Comparison of ENCODE assay signal across 31 cellular contexts in the genomic region with DNA sequence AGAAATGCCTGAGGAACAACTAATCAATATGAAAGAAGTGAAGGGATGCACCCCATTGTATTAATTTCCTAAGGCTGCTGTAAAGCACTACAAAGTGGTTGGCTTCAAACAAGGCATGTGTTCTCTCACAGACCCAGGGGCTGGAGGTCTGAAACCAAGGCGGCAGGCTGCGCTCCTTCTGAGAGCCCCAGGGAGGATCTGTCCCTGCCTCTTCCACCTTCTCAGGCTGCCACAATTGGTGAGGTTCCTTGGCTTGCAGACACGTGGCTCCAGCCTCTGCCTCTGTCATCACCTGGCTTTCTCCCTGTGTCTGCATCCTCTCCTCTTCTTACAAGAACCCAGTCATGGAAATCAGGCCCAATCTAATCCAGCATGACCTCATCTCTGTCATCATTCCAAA.
DNase-seq lines count a peak whose midpoint lies in the region; FAIRE-seq and TF ChIP-seq lines count a peak whose summit lies in the region.
"Had no signal": no experiment of that assay in that cellular context is flagged by ENCODE, and none has a peak within 500 bp of the region (broad histone marks: within the 10 kb centered on the region; RNA-seq: fewer than 3 reads in every experiment).

No MANE protein-coding gene starts in this region.

- H3K4me1 ChIP-seq in left ventricle myocardium inferior: peaks cover 25% of the 10 kb centered on the region
- peaks cover 37 to 54% of the 10 kb centered on the region in 2 donors for H3K4me1 ChIP-seq in kidney (ENCODE audit: control insufficient read depth in 1 of 2, insufficient read depth in 1 of 2, low read depth in 1 of 2, low read length in 2 of 2)
- H3K4me1 ChIP-seq in parathyroid adenoma: peaks cover 64% of the 10 kb centered on the region
- H3K4me1 ChIP-seq in vagina: peaks cover 11% of the 10 kb centered on the region

- no peak overlapping the region for H3K9ac ChIP-seq in kidney (ENCODE audit: low read length in 2 of 2)
- H3K9ac ChIP-seq in parathyroid adenoma: no peak overlapping the region

- no peak for FAIRE-seq in kidney (lab: Jason Lieb, UNC)
- FAIRE-seq: TTC549 had no signal

- intact Hi-C loops in left ventricle myocardium inferior (cut with micrococcal nuclease) (no loop called here), cardiac septum (cut with DNase I) (loop anchor here (10.0 kb wide), 1 partner anchor 137 kb away; no protein-coding TSS in a partner anchor), kidney (cut with DNase I) (no loop called here), vagina (cut with DNase I) (no loop called here)

- H3K79me2 ChIP-seq in parathyroid adenoma: no peaks in the 10 kb centered on the region

- peak overlapping the region; percentile 55 for H2AFZ ChIP-seq in parathyroid adenoma

- H3K36me3 ChIP-seq in left ventricle myocardium inferior (no peaks in the 10 kb centered on the region), kidney (ENCODE audit: control insufficient read depth in 1 of 2, insufficient read depth in 2 of 2, low read length in 2 of 2) (no peaks in the 10 kb centered on the region), parathyroid adenoma (ENCODE audit: control insufficient read depth, insufficient read depth, low read length) (no peaks in the 10 kb centered on the region), vagina (no peaks in the 10 kb centered on the region)

- no peak overlapping the region for H3K4me2 ChIP-seq in parathyroid adenoma (ENCODE audit: low read length)

- DNase-seq in left ventricle myocardium inferior (no peak), cardiac septum (ENCODE audit: low spot score) (no peak), kidney (no peak), HuH-7 (ENCODE audit: low spot score) (no peak), SKM-1 treated with dmso at 0.1 percent for 144 hours (lab: John Stamatoyannopoulos, UW; ENCODE audit: unreplicated experiment) (no peak), vagina (ENCODE audit: extremely low spot score in 2 of 2) (no peak)
- no peak for DNase-seq in stimulated activated CD4-positive, alpha-beta T cell treated with anti-CD3 and anti-CD28 coated beads, Interleukin-1b, Interleukin-23, amount 100 ng/mL, for 48 hours
- DNase-seq: ACHN; activated CD4-positive, alpha-beta T cell treated with anti-CD3 and anti-CD28 coated beads for 1 hour; activated CD8-positive, alpha-beta memory T cell treated with anti-CD3 and anti-CD28 coated beads for 24 hours; activated naive CD4-positive, alpha-beta T cell treated with anti-CD3 and anti-CD28 coated beads, Interleukin-2, amount 10 ng/mL, durations not matched to agents 7 days and 5 days; activated T-cell treated with anti-CD3 and anti-CD28 coated beads, Interleukin-2, amount 50 U/mL, for 48 hours; C1 segment of cervical spinal cord; central memory CD4-positive, alpha-beta T cell; dorsolateral prefrontal cortex; H9; heart left ventricle; KBM-7; left colon; MV-4-11; natural killer cell; NCI-H1694; NCI-H226; NCI-H748 treated with DMSO at 0.1 percent for 48 hours; OCI-M1; SHP77 treated with DMSO at 0.1 percent for 48 hours; stimulated activated CD4-positive, alpha-beta T cell treated with anti-CD3 and anti-CD28 coated beads, Interleukin-12 subunit alpha, Interleukin-12 subunit beta, amount 100 ng/mL, for 4 hours; stimulated activated naive CD8-positive, alpha-beta T cell treated with anti-CD3 and anti-CD28 coated beads, Interleukin-15, amount 100 ng/mL, for 72 hours; T-cell had no signal

- H3K27ac ChIP-seq in left ventricle myocardium inferior (replicated peaks): peak overlapping the region; percentile 19
- H3K27ac ChIP-seq in kidney (ENCODE audit: low read depth in 2 of 2, low read length in 2 of 2): peak overlapping the region; percentile 90 to 94
- H3K27ac ChIP-seq in parathyroid adenoma: peak overlapping the region; percentile 99
- no peak overlapping the region for H3K27ac ChIP-seq in vagina
- H3K27ac ChIP-seq: dorsolateral prefrontal cortex had no signal

- TF ChIP-seq CTCF in left ventricle myocardium inferior (IDR thresholded peaks at IDR 0.05; ENCODE audit: borderline replicate concordance) (no peak), kidney (IDR thresholded peaks at IDR 0.05; ENCODE audit: borderline replicate concordance, extremely low read depth, insufficient read depth) (no peak), parathyroid adenoma (IDR thresholded peaks at IDR 0.05) (no peak), vagina (IDR thresholded peaks at IDR 0.05) (no peak)

- no peaks in the 10 kb centered on the region for H3K27me3 ChIP-seq in left ventricle myocardium inferior (ENCODE audit: low read depth)
- H3K27me3 ChIP-seq in parathyroid adenoma (ENCODE audit: control insufficient read depth, insufficient read depth, low read length): no peaks in the 10 kb centered on the region
- no peaks in the 10 kb centered on the region for H3K27me3 ChIP-seq in vagina
- H3K27me3 ChIP-seq: heart left ventricle had no signal

- no peak overlapping the region for H3K4me3 ChIP-seq in left ventricle myocardium inferior
- no peak overlapping the region for H3K4me3 ChIP-seq in kidney (ENCODE audit: low read length in 2 of 2)
- no peak overlapping the region for H3K4me3 ChIP-seq in parathyroid adenoma (ENCODE audit: low read depth, low read length)
- H3K4me3 ChIP-seq in vagina: no peak overlapping the region
- H3K4me3 ChIP-seq: dorsolateral prefrontal cortex, heart left ventricle had no signal

- TF ChIP-seq POLR2A in vagina (IDR thresholded peaks at IDR 0.05): no peak

- H3K9me3 ChIP-seq in left ventricle myocardium inferior (replicated peaks) (no peaks in the 10 kb centered on the region), kidney (ENCODE audit: control insufficient read depth in 1 of 2, low read length in 2 of 2) (no peaks in the 10 kb centered on the region), parathyroid adenoma (ENCODE audit: control insufficient read depth, low read length) (no peaks in the 10 kb centered on the region), vagina (no peaks in the 10 kb centered on the region)
